Comparison of ENCODE assay signal across 1 cellular context in the genomic region with DNA sequence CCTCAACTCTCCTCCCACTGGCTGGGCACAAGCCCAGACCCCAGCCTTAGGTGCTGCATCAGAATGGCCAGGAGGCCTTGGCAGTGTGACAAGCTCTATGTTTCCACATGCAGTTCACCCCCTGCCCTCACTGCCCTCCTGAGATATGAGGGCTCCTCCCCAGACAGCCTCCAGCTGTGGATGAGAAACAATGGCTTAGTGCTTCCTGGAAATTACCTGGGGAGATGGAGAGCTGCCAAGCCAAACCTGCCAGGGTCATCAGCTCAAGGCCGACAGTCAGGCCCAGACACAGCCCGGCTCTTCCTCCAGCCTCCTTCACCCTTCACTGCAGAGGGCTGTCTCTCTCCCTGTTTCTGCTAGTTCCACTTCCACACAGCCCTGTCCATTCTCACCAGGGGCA.
TF ChIP-seq lines count a peak whose summit lies in the region.

No MANE protein-coding gene starts in this region.

TF ChIP-seq in HepG2, 621 proteins besides CTCF, POLR2A, EP300 and RAD21 (continued from another document and continues in another):
- no peak for TF ChIP-seq ZNF766 (CRISPR knock-in tag; IDR thresholded peaks at IDR 0.05; ENCODE audit: borderline replicate concordance)
- no peak for TF ChIP-seq ZNF446 (CRISPR knock-in tag; IDR thresholded peaks at IDR 0.05)
- TF ChIP-seq ZNF605 (CRISPR knock-in tag; IDR thresholded peaks at IDR 0.05): 0 out of 2 replicates have a peak, but pooled peaks have one; percentile 46
- TF ChIP-seq, protein P1, sequence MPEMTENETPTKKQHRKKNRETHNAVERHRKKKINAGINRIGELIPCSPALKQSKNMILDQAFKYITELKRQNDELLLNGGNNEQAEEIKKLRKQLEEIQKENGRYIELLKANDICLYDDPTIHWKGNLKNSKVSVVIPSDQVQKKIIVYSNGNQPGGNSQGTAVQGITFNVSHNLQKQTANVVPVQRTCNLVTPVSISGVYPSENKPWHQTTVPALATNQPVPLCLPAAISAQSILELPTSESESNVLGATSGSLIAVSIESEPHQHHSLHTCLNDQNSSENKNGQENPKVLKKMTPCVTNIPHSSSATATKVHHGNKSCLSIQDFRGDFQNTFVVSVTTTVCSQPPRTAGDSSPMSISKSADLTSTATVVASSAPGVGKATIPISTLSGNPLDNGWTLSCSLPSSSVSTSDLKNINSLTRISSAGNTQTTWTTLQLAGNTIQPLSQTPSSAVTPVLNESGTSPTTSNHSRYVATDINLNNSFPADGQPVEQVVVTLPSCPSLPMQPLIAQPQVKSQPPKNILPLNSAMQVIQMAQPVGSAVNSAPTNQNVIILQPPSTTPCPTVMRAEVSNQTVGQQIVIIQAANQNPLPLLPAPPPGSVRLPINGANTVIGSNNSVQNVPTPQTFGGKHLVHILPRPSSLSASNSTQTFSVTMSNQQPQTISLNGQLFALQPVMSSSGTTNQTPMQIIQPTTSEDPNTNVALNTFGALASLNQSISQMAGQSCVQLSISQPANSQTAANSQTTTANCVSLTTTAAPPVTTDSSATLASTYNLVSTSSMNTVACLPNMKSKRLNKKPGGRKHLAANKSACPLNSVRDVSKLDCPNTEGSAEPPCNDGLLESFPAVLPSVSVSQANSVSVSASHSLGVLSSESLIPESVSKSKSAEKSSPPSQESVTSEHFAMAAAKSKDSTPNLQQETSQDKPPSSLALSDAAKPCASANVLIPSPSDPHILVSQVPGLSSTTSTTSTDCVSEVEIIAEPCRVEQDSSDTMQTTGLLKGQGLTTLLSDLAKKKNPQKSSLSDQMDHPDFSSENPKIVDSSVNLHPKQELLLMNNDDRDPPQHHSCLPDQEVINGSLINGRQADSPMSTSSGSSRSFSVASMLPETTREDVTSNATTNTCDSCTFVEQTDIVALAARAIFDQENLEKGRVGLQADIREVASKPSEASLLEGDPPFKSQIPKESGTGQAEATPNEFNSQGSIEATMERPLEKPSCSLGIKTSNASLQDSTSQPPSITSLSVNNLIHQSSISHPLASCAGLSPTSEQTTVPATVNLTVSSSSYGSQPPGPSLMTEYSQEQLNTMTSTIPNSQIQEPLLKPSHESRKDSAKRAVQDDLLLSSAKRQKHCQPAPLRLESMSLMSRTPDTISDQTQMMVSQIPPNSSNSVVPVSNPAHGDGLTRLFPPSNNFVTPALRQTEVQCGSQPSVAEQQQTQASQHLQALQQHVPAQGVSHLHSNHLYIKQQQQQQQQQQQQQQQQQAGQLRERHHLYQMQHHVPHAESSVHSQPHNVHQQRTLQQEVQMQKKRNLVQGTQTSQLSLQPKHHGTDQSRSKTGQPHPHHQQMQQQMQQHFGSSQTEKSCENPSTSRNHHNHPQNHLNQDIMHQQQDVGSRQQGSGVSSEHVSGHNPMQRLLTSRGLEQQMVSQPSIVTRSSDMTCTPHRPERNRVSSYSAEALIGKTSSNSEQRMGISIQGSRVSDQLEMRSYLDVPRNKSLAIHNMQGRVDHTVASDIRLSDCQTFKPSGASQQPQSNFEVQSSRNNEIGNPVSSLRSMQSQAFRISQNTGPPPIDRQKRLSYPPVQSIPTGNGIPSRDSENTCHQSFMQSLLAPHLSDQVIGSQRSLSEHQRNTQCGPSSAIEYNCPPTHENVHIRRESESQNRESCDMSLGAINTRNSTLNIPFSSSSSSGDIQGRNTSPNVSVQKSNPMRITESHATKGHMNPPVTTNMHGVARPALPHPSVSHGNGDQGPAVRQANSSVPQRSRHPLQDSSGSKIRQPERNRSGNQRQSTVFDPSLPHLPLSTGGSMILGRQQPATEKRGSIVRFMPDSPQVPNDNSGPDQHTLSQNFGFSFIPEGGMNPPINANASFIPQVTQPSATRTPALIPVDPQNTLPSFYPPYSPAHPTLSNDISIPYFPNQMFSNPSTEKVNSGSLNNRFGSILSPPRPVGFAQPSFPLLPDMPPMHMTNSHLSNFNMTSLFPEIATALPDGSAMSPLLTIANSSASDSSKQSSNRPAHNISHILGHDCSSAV (CRISPR knock-in tag; IDR thresholded peaks at IDR 0.05; ENCODE audit: borderline replicate concordance): no peak
- TF ChIP-seq ZFP82 (CRISPR knock-in tag; IDR thresholded peaks at IDR 0.05; ENCODE audit: borderline replicate concordance): no peak
- TF ChIP-seq SMARCE1 (IDR thresholded peaks at IDR 0.05; ENCODE audit: borderline replicate concordance): no peak
- TF ChIP-seq HNRNPK (IDR thresholded peaks at IDR 0.05; ENCODE audit: low read depth, low read length, poor library complexity, severe bottlenecking): no peak
- no peak for TF ChIP-seq REL (CRISPR knock-in tag; conservative IDR thresholded peaks at IDR 0.05)
- TF ChIP-seq SOX6 (IDR thresholded peaks at IDR 0.05): no peak
- TF ChIP-seq SOX6 (CRISPR knock-in tag; IDR thresholded peaks at IDR 0.05): peak; percentile 97
- TF ChIP-seq, protein P2, sequence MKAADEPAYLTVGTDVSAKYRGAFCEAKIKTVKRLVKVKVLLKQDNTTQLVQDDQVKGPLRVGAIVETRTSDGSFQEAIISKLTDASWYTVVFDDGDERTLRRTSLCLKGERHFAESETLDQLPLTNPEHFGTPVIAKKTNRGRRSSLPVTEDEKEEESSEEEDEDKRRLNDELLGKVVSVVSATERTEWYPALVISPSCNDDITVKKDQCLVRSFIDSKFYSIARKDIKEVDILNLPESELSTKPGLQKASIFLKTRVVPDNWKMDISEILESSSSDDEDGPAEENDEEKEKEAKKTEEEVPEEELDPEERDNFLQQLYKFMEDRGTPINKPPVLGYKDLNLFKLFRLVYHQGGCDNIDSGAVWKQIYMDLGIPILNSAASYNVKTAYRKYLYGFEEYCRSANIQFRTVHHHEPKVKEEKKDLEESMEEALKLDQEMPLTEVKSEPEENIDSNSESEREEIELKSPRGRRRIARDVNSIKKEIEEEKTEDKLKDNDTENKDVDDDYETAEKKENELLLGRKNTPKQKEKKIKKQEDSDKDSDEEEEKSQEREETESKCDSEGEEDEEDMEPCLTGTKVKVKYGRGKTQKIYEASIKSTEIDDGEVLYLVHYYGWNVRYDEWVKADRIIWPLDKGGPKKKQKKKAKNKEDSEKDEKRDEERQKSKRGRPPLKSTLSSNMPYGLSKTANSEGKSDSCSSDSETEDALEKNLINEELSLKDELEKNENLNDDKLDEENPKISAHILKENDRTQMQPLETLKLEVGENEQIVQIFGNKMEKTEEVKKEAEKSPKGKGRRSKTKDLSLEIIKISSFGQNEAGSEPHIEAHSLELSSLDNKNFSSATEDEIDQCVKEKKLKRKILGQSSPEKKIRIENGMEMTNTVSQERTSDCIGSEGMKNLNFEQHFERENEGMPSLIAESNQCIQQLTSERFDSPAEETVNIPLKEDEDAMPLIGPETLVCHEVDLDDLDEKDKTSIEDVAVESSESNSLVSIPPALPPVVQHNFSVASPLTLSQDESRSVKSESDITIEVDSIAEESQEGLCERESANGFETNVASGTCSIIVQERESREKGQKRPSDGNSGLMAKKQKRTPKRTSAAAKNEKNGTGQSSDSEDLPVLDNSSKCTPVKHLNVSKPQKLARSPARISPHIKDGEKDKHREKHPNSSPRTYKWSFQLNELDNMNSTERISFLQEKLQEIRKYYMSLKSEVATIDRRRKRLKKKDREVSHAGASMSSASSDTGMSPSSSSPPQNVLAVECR (CRISPR knock-in tag; IDR thresholded peaks at IDR 0.05; ENCODE audit: borderline replicate concordance): peak; percentile 42; the same call in 1 of the 2 replicates
- peak; percentile 54; the same call in 1 of the 2 replicates for TF ChIP-seq NCOR1 (IDR thresholded peaks at IDR 0.05; ENCODE audit: borderline replicate concordance, low read length)
- TF ChIP-seq RFX1 (IDR thresholded peaks at IDR 0.05): no peak
- TF ChIP-seq ZFAT (CRISPR knock-in tag; conservative IDR thresholded peaks at IDR 0.05): no peak
- no peak for TF ChIP-seq SPEN (CRISPR knock-in tag; IDR thresholded peaks at IDR 0.05; ENCODE audit: low read depth)
- peak; percentile 60; the same call in 1 of the 2 replicates for TF ChIP-seq SOX13 (IDR thresholded peaks at IDR 0.05)
- peak in 1 of 2 experiments; percentile 97; a peak in 2 of 4 replicates for TF ChIP-seq SOX13 (CRISPR knock-in tag; conservative IDR thresholded peaks at IDR 0.05 in 1 of 2, IDR thresholded peaks at IDR 0.05 in 1 of 2)
- TF ChIP-seq DNMT3B (CRISPR knock-in tag; conservative IDR thresholded peaks at IDR 0.05): no peak
- TF ChIP-seq MED1 (CRISPR knock-in tag; IDR thresholded peaks at IDR 0.05): peak; percentile 55
- no peak for TF ChIP-seq ZNF451 (CRISPR knock-in tag; IDR thresholded peaks at IDR 0.05)
- TF ChIP-seq ZFP36 (IDR thresholded peaks at IDR 0.05; ENCODE audit: borderline replicate concordance, low read depth, low read length, partially characterized antibody): no peak
- no peak for TF ChIP-seq BRD4 (CRISPR knock-in tag; IDR thresholded peaks at IDR 0.05)
- peak; percentile 75 for TF ChIP-seq ZMYM4 (CRISPR knock-in tag; IDR thresholded peaks at IDR 0.05)
- TF ChIP-seq ZMYM3 (CRISPR knock-in tag; IDR thresholded peaks at IDR 0.05): peak; percentile 57; the same call in 1 of the 2 replicates
- TF ChIP-seq ZNF788 (CRISPR knock-in tag; IDR thresholded peaks at IDR 0.05; ENCODE audit: borderline replicate concordance): peak; percentile 75; the same call in 1 of the 2 replicates
- TF ChIP-seq, protein P3, sequence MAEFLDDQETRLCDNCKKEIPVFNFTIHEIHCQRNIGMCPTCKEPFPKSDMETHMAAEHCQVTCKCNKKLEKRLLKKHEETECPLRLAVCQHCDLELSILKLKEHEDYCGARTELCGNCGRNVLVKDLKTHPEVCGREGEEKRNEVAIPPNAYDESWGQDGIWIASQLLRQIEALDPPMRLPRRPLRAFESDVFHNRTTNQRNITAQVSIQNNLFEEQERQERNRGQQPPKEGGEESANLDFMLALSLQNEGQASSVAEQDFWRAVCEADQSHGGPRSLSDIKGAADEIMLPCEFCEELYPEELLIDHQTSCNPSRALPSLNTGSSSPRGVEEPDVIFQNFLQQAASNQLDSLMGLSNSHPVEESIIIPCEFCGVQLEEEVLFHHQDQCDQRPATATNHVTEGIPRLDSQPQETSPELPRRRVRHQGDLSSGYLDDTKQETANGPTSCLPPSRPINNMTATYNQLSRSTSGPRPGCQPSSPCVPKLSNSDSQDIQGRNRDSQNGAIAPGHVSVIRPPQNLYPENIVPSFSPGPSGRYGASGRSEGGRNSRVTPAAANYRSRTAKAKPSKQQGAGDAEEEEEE (CRISPR knock-in tag; IDR thresholded peaks at IDR 0.05; ENCODE audit: borderline replicate concordance): no peak
- peak; percentile 55; the same call in 1 of the 2 replicates for TF ChIP-seq TARDBP (CRISPR knock-in tag; IDR thresholded peaks at IDR 0.05)
- TF ChIP-seq, protein P4, sequence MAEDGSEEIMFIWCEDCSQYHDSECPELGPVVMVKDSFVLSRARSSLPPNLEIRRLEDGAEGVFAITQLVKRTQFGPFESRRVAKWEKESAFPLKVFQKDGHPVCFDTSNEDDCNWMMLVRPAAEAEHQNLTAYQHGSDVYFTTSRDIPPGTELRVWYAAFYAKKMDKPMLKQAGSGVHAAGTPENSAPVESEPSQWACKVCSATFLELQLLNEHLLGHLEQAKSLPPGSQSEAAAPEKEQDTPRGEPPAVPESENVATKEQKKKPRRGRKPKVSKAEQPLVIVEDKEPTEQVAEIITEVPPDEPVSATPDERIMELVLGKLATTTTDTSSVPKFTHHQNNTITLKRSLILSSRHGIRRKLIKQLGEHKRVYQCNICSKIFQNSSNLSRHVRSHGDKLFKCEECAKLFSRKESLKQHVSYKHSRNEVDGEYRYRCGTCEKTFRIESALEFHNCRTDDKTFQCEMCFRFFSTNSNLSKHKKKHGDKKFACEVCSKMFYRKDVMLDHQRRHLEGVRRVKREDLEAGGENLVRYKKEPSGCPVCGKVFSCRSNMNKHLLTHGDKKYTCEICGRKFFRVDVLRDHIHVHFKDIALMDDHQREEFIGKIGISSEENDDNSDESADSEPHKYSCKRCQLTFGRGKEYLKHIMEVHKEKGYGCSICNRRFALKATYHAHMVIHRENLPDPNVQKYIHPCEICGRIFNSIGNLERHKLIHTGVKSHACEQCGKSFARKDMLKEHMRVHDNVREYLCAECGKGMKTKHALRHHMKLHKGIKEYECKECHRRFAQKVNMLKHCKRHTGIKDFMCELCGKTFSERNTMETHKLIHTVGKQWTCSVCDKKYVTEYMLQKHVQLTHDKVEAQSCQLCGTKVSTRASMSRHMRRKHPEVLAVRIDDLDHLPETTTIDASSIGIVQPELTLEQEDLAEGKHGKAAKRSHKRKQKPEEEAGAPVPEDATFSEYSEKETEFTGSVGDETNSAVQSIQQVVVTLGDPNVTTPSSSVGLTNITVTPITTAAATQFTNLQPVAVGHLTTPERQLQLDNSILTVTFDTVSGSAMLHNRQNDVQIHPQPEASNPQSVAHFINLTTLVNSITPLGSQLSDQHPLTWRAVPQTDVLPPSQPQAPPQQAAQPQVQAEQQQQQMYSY (CRISPR knock-in tag; IDR thresholded peaks at IDR 0.05): no peak
- TF ChIP-seq HNRNPL (IDR thresholded peaks at IDR 0.05; ENCODE audit: low read depth, low read length): peak; percentile 45; the same call in 1 of the 2 replicates
- TF ChIP-seq, protein P5, sequence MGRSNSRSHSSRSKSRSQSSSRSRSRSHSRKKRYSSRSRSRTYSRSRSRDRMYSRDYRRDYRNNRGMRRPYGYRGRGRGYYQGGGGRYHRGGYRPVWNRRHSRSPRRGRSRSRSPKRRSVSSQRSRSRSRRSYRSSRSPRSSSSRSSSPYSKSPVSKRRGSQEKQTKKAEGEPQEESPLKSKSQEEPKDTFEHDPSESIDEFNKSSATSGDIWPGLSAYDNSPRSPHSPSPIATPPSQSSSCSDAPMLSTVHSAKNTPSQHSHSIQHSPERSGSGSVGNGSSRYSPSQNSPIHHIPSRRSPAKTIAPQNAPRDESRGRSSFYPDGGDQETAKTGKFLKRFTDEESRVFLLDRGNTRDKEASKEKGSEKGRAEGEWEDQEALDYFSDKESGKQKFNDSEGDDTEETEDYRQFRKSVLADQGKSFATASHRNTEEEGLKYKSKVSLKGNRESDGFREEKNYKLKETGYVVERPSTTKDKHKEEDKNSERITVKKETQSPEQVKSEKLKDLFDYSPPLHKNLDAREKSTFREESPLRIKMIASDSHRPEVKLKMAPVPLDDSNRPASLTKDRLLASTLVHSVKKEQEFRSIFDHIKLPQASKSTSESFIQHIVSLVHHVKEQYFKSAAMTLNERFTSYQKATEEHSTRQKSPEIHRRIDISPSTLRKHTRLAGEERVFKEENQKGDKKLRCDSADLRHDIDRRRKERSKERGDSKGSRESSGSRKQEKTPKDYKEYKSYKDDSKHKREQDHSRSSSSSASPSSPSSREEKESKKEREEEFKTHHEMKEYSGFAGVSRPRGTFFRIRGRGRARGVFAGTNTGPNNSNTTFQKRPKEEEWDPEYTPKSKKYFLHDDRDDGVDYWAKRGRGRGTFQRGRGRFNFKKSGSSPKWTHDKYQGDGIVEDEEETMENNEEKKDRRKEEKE (IDR thresholded peaks at IDR 0.05): no peak
- TF ChIP-seq ZBTB42 (CRISPR knock-in tag; IDR thresholded peaks at IDR 0.05): peak; percentile 90
